ENCODE assay signal across 3 cellular contexts in genomic region chr1:245858022-245858421, GRCh38.
TF ChIP-seq lines count a peak whose summit lies in the region.

No MANE protein-coding gene starts in this region.

TF ChIP-seq in SK-N-SH, 30 proteins besides CTCF, POLR2A, EP300 and RAD21 (continued from another document):
- no peak for TF ChIP-seq PBX3 (IDR thresholded peaks at IDR 0.05)
- no peak for TF ChIP-seq TCF12 (IDR thresholded peaks at IDR 0.05)

TF ChIP-seq in SK-N-SH treated with all-trans-retinoic acid at 6 μM for 48 hours, 23 proteins besides CTCF, POLR2A, EP300 and RAD21 (continued from another document):
- TF ChIP-seq CSRNP3 (CRISPR knock-in tag; IDR thresholded peaks at IDR 0.05) (no peak), BACH2 (CRISPR knock-in tag; IDR thresholded peaks at IDR 0.05; ENCODE audit: borderline replicate concordance) (no peak), ZFP3 (CRISPR knock-in tag; IDR thresholded peaks at IDR 0.05) (no peak), GLIS3 (CRISPR knock-in tag; IDR thresholded peaks at IDR 0.05) (no peak), ZNF8 (CRISPR knock-in tag; IDR thresholded peaks at IDR 0.05) (no peak), SNAI2 (CRISPR knock-in tag; IDR thresholded peaks at IDR 0.05) (no peak), ARNTL (CRISPR knock-in tag; IDR thresholded peaks at IDR 0.05; ENCODE audit: borderline replicate concordance, low read depth) (no peak), POU6F1 (CRISPR knock-in tag; IDR thresholded peaks at IDR 0.05; ENCODE audit: borderline replicate concordance, low read depth) (no peak), OSR1 (CRISPR knock-in tag; IDR thresholded peaks at IDR 0.05) (no peak)
- TF ChIP-seq, protein P1, sequence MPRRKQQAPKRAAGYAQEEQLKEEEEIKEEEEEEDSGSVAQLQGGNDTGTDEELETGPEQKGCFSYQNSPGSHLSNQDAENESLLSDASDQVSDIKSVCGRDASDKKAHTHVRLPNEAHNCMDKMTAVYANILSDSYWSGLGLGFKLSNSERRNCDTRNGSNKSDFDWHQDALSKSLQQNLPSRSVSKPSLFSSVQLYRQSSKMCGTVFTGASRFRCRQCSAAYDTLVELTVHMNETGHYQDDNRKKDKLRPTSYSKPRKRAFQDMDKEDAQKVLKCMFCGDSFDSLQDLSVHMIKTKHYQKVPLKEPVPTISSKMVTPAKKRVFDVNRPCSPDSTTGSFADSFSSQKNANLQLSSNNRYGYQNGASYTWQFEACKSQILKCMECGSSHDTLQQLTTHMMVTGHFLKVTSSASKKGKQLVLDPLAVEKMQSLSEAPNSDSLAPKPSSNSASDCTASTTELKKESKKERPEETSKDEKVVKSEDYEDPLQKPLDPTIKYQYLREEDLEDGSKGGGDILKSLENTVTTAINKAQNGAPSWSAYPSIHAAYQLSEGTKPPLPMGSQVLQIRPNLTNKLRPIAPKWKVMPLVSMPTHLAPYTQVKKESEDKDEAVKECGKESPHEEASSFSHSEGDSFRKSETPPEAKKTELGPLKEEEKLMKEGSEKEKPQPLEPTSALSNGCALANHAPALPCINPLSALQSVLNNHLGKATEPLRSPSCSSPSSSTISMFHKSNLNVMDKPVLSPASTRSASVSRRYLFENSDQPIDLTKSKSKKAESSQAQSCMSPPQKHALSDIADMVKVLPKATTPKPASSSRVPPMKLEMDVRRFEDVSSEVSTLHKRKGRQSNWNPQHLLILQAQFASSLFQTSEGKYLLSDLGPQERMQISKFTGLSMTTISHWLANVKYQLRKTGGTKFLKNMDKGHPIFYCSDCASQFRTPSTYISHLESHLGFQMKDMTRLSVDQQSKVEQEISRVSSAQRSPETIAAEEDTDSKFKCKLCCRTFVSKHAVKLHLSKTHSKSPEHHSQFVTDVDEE (CRISPR knock-in tag; IDR thresholded peaks at IDR 0.05), result no peak
TF ChIP-seq in SK-N-SH treated with all-trans-retinoic acid at 6 μM for 48 hours: peak in this region for 0.

TF ChIP-seq in WTC11, 78 proteins besides CTCF, POLR2A, EP300 and RAD21 (continued from another document):
- TF ChIP-seq HMGXB4 (CRISPR knock-in tag; IDR thresholded peaks at IDR 0.05) (no peak), CREM (CRISPR knock-in tag; IDR thresholded peaks at IDR 0.05) (no peak), ZNF416 (CRISPR knock-in tag; IDR thresholded peaks at IDR 0.05) (no peak), ZBTB43 (CRISPR knock-in tag; IDR thresholded peaks at IDR 0.05) (no peak), FOXP1 (CRISPR knock-in tag; IDR thresholded peaks at IDR 0.05; ENCODE audit: borderline replicate concordance) (no peak), ZNF423 (CRISPR knock-in tag; IDR thresholded peaks at IDR 0.05) (no peak), NFATC4 (CRISPR knock-in tag; IDR thresholded peaks at IDR 0.05) (no peak)
- TF ChIP-seq, protein P2, sequence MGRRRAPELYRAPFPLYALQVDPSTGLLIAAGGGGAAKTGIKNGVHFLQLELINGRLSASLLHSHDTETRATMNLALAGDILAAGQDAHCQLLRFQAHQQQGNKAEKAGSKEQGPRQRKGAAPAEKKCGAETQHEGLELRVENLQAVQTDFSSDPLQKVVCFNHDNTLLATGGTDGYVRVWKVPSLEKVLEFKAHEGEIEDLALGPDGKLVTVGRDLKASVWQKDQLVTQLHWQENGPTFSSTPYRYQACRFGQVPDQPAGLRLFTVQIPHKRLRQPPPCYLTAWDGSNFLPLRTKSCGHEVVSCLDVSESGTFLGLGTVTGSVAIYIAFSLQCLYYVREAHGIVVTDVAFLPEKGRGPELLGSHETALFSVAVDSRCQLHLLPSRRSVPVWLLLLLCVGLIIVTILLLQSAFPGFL (CRISPR knock-in tag; IDR thresholded peaks at IDR 0.05; ENCODE audit: borderline replicate concordance), result no peak
- TF ChIP-seq, protein P3, sequence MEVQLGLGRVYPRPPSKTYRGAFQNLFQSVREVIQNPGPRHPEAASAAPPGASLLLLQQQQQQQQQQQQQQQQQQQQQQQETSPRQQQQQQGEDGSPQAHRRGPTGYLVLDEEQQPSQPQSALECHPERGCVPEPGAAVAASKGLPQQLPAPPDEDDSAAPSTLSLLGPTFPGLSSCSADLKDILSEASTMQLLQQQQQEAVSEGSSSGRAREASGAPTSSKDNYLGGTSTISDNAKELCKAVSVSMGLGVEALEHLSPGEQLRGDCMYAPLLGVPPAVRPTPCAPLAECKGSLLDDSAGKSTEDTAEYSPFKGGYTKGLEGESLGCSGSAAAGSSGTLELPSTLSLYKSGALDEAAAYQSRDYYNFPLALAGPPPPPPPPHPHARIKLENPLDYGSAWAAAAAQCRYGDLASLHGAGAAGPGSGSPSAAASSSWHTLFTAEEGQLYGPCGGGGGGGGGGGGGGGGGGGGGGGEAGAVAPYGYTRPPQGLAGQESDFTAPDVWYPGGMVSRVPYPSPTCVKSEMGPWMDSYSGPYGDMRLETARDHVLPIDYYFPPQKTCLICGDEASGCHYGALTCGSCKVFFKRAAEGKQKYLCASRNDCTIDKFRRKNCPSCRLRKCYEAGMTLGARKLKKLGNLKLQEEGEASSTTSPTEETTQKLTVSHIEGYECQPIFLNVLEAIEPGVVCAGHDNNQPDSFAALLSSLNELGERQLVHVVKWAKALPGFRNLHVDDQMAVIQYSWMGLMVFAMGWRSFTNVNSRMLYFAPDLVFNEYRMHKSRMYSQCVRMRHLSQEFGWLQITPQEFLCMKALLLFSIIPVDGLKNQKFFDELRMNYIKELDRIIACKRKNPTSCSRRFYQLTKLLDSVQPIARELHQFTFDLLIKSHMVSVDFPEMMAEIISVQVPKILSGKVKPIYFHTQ (CRISPR knock-in tag; IDR thresholded peaks at IDR 0.05), result no peak
- TF ChIP-seq, protein P4, sequence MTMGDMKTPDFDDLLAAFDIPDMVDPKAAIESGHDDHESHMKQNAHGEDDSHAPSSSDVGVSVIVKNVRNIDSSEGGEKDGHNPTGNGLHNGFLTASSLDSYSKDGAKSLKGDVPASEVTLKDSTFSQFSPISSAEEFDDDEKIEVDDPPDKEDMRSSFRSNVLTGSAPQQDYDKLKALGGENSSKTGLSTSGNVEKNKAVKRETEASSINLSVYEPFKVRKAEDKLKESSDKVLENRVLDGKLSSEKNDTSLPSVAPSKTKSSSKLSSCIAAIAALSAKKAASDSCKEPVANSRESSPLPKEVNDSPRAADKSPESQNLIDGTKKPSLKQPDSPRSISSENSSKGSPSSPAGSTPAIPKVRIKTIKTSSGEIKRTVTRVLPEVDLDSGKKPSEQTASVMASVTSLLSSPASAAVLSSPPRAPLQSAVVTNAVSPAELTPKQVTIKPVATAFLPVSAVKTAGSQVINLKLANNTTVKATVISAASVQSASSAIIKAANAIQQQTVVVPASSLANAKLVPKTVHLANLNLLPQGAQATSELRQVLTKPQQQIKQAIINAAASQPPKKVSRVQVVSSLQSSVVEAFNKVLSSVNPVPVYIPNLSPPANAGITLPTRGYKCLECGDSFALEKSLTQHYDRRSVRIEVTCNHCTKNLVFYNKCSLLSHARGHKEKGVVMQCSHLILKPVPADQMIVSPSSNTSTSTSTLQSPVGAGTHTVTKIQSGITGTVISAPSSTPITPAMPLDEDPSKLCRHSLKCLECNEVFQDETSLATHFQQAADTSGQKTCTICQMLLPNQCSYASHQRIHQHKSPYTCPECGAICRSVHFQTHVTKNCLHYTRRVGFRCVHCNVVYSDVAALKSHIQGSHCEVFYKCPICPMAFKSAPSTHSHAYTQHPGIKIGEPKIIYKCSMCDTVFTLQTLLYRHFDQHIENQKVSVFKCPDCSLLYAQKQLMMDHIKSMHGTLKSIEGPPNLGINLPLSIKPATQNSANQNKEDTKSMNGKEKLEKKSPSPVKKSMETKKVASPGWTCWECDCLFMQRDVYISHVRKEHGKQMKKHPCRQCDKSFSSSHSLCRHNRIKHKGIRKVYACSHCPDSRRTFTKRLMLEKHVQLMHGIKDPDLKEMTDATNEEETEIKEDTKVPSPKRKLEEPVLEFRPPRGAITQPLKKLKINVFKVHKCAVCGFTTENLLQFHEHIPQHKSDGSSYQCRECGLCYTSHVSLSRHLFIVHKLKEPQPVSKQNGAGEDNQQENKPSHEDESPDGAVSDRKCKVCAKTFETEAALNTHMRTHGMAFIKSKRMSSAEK (CRISPR knock-in tag; IDR thresholded peaks at IDR 0.05; ENCODE audit: borderline replicate concordance), result no peak
- TF ChIP-seq, protein P5, sequence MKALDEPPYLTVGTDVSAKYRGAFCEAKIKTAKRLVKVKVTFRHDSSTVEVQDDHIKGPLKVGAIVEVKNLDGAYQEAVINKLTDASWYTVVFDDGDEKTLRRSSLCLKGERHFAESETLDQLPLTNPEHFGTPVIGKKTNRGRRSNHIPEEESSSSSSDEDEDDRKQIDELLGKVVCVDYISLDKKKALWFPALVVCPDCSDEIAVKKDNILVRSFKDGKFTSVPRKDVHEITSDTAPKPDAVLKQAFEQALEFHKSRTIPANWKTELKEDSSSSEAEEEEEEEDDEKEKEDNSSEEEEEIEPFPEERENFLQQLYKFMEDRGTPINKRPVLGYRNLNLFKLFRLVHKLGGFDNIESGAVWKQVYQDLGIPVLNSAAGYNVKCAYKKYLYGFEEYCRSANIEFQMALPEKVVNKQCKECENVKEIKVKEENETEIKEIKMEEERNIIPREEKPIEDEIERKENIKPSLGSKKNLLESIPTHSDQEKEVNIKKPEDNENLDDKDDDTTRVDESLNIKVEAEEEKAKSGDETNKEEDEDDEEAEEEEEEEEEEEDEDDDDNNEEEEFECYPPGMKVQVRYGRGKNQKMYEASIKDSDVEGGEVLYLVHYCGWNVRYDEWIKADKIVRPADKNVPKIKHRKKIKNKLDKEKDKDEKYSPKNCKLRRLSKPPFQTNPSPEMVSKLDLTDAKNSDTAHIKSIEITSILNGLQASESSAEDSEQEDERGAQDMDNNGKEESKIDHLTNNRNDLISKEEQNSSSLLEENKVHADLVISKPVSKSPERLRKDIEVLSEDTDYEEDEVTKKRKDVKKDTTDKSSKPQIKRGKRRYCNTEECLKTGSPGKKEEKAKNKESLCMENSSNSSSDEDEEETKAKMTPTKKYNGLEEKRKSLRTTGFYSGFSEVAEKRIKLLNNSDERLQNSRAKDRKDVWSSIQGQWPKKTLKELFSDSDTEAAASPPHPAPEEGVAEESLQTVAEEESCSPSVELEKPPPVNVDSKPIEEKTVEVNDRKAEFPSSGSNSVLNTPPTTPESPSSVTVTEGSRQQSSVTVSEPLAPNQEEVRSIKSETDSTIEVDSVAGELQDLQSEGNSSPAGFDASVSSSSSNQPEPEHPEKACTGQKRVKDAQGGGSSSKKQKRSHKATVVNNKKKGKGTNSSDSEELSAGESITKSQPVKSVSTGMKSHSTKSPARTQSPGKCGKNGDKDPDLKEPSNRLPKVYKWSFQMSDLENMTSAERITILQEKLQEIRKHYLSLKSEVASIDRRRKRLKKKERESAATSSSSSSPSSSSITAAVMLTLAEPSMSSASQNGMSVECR (CRISPR knock-in tag; IDR thresholded peaks at IDR 0.05; ENCODE audit: borderline replicate concordance), result no peak
